Comparison of ENCODE assay signal across 24 cellular contexts in the genomic region with DNA sequence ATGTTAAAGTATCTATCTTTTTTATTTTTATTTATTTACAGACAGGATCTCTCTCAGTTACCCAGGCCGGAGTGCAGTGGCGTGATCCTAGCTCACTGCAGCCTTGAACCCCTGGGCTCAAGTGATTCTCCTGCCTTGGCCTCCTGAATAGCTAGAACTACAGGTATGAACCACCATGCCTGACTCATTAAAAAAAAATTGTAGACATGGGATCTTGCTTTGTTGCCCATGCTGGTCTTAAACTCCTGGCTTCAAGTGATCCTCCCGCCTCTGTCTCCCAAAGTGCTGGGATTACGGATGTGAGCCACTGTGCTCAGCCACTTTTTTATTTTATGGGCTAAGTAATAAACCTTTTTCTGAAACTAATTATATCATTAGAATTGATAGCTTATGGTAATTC. TPM values are rescaled to one million over a fixed set of nuclear protein-coding genes. Genes with fewer than 3 reads are reported as not detected.
DNase-seq lines count a peak whose midpoint lies in the region; ATAC-seq and TF ChIP-seq lines count a peak whose summit lies in the region.
"Had no signal": no experiment of that assay in that cellular context is flagged by ENCODE, and none has a peak within 500 bp of the region (broad histone marks: within the 10 kb centered on the region; RNA-seq: fewer than 3 reads in every experiment).

No MANE protein-coding gene starts in this region.

- no peaks in the 10 kb centered on the region for H3K9me3 Mint-ChIP-seq in activated CD4-positive, alpha-beta T cell treated with anti-CD3 and anti-CD28 coated beads, Interleukin-2, amount 10 ng/mL, durations not matched to agents 24 days and 14 days
- H3K9me3 Mint-ChIP-seq in CD4-positive, alpha-beta T cell: no peaks in the 10 kb centered on the region
- H3K9me3 Mint-ChIP-seq in activated B cell treated with CpG ODN at 0.5 μM for 24 hours (no peaks in the 10 kb centered on the region), naive B cell (no peaks in the 10 kb centered on the region)
- H3K9me3 Mint-ChIP-seq: activated T-helper 2 cell treated with anti-CD3 and anti-CD28 coated beads, Interferon-gamma antibody, Interleukin-2, Interleukin-4, amounts not matched to agents 10 μg/mL and 5 μg/mL and 100 μg/mL, durations not matched to agents 14 hours and 24 hours and 36 hours had no signal

- H3K36me3 Mint-ChIP-seq in activated CD4-positive, alpha-beta T cell treated with anti-CD3 and anti-CD28 coated beads, Interleukin-2, amount 10 ng/mL, durations not matched to agents 24 days and 14 days (ENCODE audit: low read depth): peaks cover 28% of the 10 kb centered on the region
- H3K36me3 Mint-ChIP-seq in CD4-positive, alpha-beta T cell (ENCODE audit: low read depth): peaks cover 23% of the 10 kb centered on the region
- H3K36me3 Mint-ChIP-seq in activated B cell treated with CpG ODN at 0.5 μM for 24 hours (ENCODE audit: low read depth): peaks cover 14% of the 10 kb centered on the region
- peaks cover 0 to 12% of the 10 kb centered on the region in 2 donors for H3K36me3 Mint-ChIP-seq in naive B cell

- H3K4me3 Mint-ChIP-seq in activated CD4-positive, alpha-beta T cell treated with anti-CD3 and anti-CD28 coated beads, Interleukin-2, amount 10 ng/mL, durations not matched to agents 24 days and 14 days: no peak overlapping the region
- H3K4me3 Mint-ChIP-seq in CD4-positive, alpha-beta T cell: no peak overlapping the region
- no peak overlapping the region for H3K4me3 Mint-ChIP-seq in activated B cell treated with CpG ODN at 0.5 μM for 24 hours
- H3K4me3 Mint-ChIP-seq in naive B cell: no peak overlapping the region

- POLR2A ChIA-PET in CD4-positive, alpha-beta T cell (lab: Charles Lee): interaction anchor here (0.9 to 2.5 kb wide), 7 partner anchors 8 to 467 kb away, joined by 3 to 28 read pairs (median 3); partner anchors contain the start of genes GLS and NEMP2
- POLR2A ChIA-PET in activated B cell treated with CpG ODN at 0.5 μM for 24 hours (lab: Charles Lee): interaction anchor here (1.0 to 1.1 kb wide), 2 partner anchors 95 to 119 kb away, joined by 3 to 6 read pairs; partner anchors contain the start of gene NEMP2

- no peak overlapping the region for H3K27ac Mint-ChIP-seq in activated CD4-positive, alpha-beta T cell treated with anti-CD3 and anti-CD28 coated beads, Interleukin-2, amount 10 ng/mL, durations not matched to agents 24 days and 14 days
- H3K27ac Mint-ChIP-seq in CD4-positive, alpha-beta T cell: peak overlapping the region; percentile 78
- H3K27ac Mint-ChIP-seq in activated B cell treated with CpG ODN at 0.5 μM for 24 hours (peak overlapping the region; percentile 59), naive B cell (peak overlapping the region in 5 of 6 donors; percentile 10 to 93 (median 56))

- peak overlapping the region; percentile 34 for H3K27ac ChIP-seq in CD4-positive, alpha-beta T cell (ENCODE audit: low read depth, low read length)
- H3K27ac ChIP-seq: C4-2B, ovary, PC-9 had no signal

- no peaks in the 10 kb centered on the region for H3K27me3 Mint-ChIP-seq in activated CD4-positive, alpha-beta T cell treated with anti-CD3 and anti-CD28 coated beads, Interleukin-2, amount 10 ng/mL, durations not matched to agents 24 days and 14 days
- no peaks in the 10 kb centered on the region for H3K27me3 Mint-ChIP-seq in CD4-positive, alpha-beta T cell
- H3K27me3 Mint-ChIP-seq in activated B cell treated with CpG ODN at 0.5 μM for 24 hours (no peaks in the 10 kb centered on the region), naive B cell (no peaks in the 10 kb centered on the region)

- no peaks in the 10 kb centered on the region for H3K27me3 ChIP-seq in CD4-positive, alpha-beta T cell (ENCODE audit: control insufficient read depth, insufficient read depth, low read length)
- H3K27me3 ChIP-seq: gastrocnemius medialis, MG63, ovary had no signal

- intact Hi-C loops in activated CD4-positive, alpha-beta T cell treated with anti-CD3 and anti-CD28 coated beads, Interleukin-2, amount 10 ng/mL, durations not matched to agents 24 days and 14 days (cut with micrococcal nuclease): no loop called here
- intact Hi-C loops in CD4-positive, alpha-beta T cell (cut with DNase I, micrococcal nuclease): no loop called here
- intact Hi-C loops in activated B cell treated with CpG ODN at 0.5 μM for 24 hours (cut with micrococcal nuclease): no loop called here

- TF ChIP-seq CTCF in CD4-positive, alpha-beta T cell (IDR thresholded peaks at IDR 0.05): no peak
- TF ChIP-seq CTCF in activated B cell treated with CpG ODN at 0.5 μM for 24 hours (IDR thresholded peaks at IDR 0.05): no peak

- DNase-seq in activated CD4-positive, alpha-beta T cell treated with anti-CD3 and anti-CD28 coated beads, Interleukin-2, amount 10 ng/mL, durations not matched to agents 24 days and 14 days: peak; percentile 55
- DNase-seq in activated CD4-positive, alpha-beta T cell treated with anti-CD3 and anti-CD28 coated beads, Interleukin-2, amount 50 U/mL, for 4 hours: no peak
- DNase-seq in CD4-positive, alpha-beta T cell: no peak
- no peak for DNase-seq in activated B cell treated with CpG ODN at 0.5 μM for 24 hours
- DNase-seq in naive B cell: no peak
- no peak for DNase-seq in COLO668 (lab: John Stamatoyannopoulos, UW; ENCODE audit: unreplicated experiment)
- DNase-seq in GM03348 (ENCODE audit: low spot score): no peak
- DNase-seq in mucosa of gallbladder (ENCODE audit: low spot score): no peak
- DNase-seq: activated CD8-positive, alpha-beta memory T cell treated with anti-CD3 and anti-CD28 coated beads for 24 hours; aorta; DMS53; erythroblast; gastrocnemius medialis; GOT3; mammary epithelial cell; MG63; NCI-H774; ovary; PC-9; right cardiac atrium; SIG-M5; stimulated activated CD4-positive, alpha-beta T cell treated with anti-CD3 and anti-CD28 coated beads, Interleukin-15, amount 100 ng/mL, for 24 hours had no signal

- H3K9me3 ChIP-seq in CD4-positive, alpha-beta T cell (ENCODE audit: control insufficient read depth, low read length): no peaks in the 10 kb centered on the region
- H3K9me3 ChIP-seq: gastrocnemius medialis, MG63, ovary had no signal

- no peak for ATAC-seq in CD4-positive, alpha-beta T cell (ENCODE audit: poor library complexity)
- ATAC-seq in activated B cell treated with CpG ODN at 0.5 μM for 24 hours (ENCODE audit: low read depth): no peak
- ATAC-seq in naive B cell (ENCODE audit: low read depth in 2 of 2): no peak
- ATAC-seq: gastrocnemius medialis, right cardiac atrium had no signal

- CTCF ChIA-PET in CD4-positive, alpha-beta T cell (lab: Charles Lee): interaction anchor here (1.5 kb wide), 1 partner anchor 95 kb away, joined by 5 read pairs; the partner anchor contains the start of gene HIBCH
- CTCF ChIA-PET in activated B cell treated with CpG ODN at 0.5 μM for 24 hours (lab: Charles Lee): no interaction called here

- peaks cover 34% of the 10 kb centered on the region for H3K4me1 Mint-ChIP-seq in activated CD4-positive, alpha-beta T cell treated with anti-CD3 and anti-CD28 coated beads, Interleukin-2, amount 10 ng/mL, durations not matched to agents 24 days and 14 days
- H3K4me1 Mint-ChIP-seq in CD4-positive, alpha-beta T cell (ENCODE audit: low read depth): peaks cover 92% of the 10 kb centered on the region
- H3K4me1 Mint-ChIP-seq in activated B cell treated with CpG ODN at 0.5 μM for 24 hours (peaks cover 30% of the 10 kb centered on the region), naive B cell (peaks cover 29 to 60% (median 46%) of the 10 kb centered on the region in 3 donors)

RNA-seq across cellular contexts. Expression of gene MFSD6, which starts 7.1 kb away (rescaled TPM):
- total RNA-seq in activated CD4-positive, alpha-beta T cell treated with anti-CD3 and anti-CD28 coated beads, Interleukin-2, amount 10 ng/mL, durations not matched to agents 24 days and 14 days: 44.6 and 45.3 TPM in 2 replicates
- 10 to 100 TPM; 41.2 to 47.8 TPM for total RNA-seq in CD4-positive, alpha-beta T cell
- total RNA-seq in activated B cell treated with CpG ODN at 0.5 μM for 24 hours (20.0 and 21.5 TPM in 2 replicates), mucosa of gallbladder (62.9 TPM)
- polyA plus RNA-seq in naive B cell (ENCODE audit: low read depth in 6 of 6): 10 to 100 TPM in 4 of 6 donors, 1 to 10 TPM in 2; 2.0 to 16.7 (median 12.0) TPM
